Comparison of ENCODE assay signal across 34 cellular contexts in genomic region chr1:227914801-227915563, GRCh38. TPM values are rescaled to one million over a fixed set of nuclear protein-coding genes. Genes with fewer than 3 reads are reported as not detected.
DNase-seq lines count a peak whose midpoint lies in the region; ATAC-seq and TF ChIP-seq lines count a peak whose summit lies in the region.
"Had no signal": no experiment of that assay in that cellular context is flagged by ENCODE, and none has a peak within 500 bp of the region (broad histone marks: within the 10 kb centered on the region; RNA-seq: fewer than 3 reads in every experiment).

No MANE protein-coding gene starts in this region.

- 71% methylated on average over 7 of the region's 7 CpGs for WGBS in right cardiac atrium
- WGBS in endodermal cell (ENCODE audit: insufficient coverage in 1 of 2, insufficient read length in 1 of 2), 2 experiments: 83% methylated on average over 5 to 7 of the region's 7 CpGs

- H3K4me1 ChIP-seq in right cardiac atrium (ENCODE audit: control insufficient read depth, insufficient read depth, low read length) (no peaks in the 10 kb centered on the region), endodermal cell (ENCODE audit: control insufficient read depth, insufficient read depth, low read length) (peaks cover 8% of the 10 kb centered on the region), lower lobe of right lung (no peaks in the 10 kb centered on the region)
- H3K4me1 ChIP-seq: A549, gastrocnemius medialis, left lung, psoas muscle, upper lobe of left lung had no signal

- ATAC-seq in right cardiac atrium (no peak), left ventricle myocardium superior (no peak), lower lobe of right lung (no peak)
- ATAC-seq: gastrocnemius medialis; naive thymus-derived CD4-positive, alpha-beta T cell; T-cell had no signal

- H3K27me3 ChIP-seq in right cardiac atrium (ENCODE audit: control insufficient read depth, insufficient read depth) (no peaks in the 10 kb centered on the region), endodermal cell (ENCODE audit: control insufficient read depth, insufficient read depth, low read length, poor library complexity, severe bottlenecking) (no peaks in the 10 kb centered on the region), lower lobe of right lung (ENCODE audit: low read depth) (no peaks in the 10 kb centered on the region)
- H3K27me3 ChIP-seq: brain microvascular endothelial cell, dorsolateral prefrontal cortex, gastrocnemius medialis, MG63, SJSA1, upper lobe of left lung had no signal

- H3K36me3 ChIP-seq in endodermal cell (ENCODE audit: control insufficient read depth, insufficient read depth, low read length) (no peaks in the 10 kb centered on the region), lower lobe of right lung (no peaks in the 10 kb centered on the region)
- H3K36me3 ChIP-seq: brain microvascular endothelial cell, gastrocnemius medialis, left lung, MG63, SJSA1, upper lobe of left lung had no signal

- H3K27ac ChIP-seq in right cardiac atrium (ENCODE audit: low read length) (no peak overlapping the region), endodermal cell (ENCODE audit: low read depth, low read length) (peak overlapping the region; percentile 84), lower lobe of right lung (no peak overlapping the region)
- H3K27ac ChIP-seq: A549, brain microvascular endothelial cell, gastrocnemius medialis, KMS-11, left lung, psoas muscle, SJSA1, upper lobe of left lung had no signal

- no peaks in the 10 kb centered on the region for H3K9me3 ChIP-seq in right cardiac atrium (ENCODE audit: control insufficient read depth, low read length)
- H3K9me3 ChIP-seq in endodermal cell (ENCODE audit: control insufficient read depth, low read length): no peaks in the 10 kb centered on the region
- H3K9me3 ChIP-seq in lower lobe of right lung: no peaks in the 10 kb centered on the region
- H3K9me3 ChIP-seq: A549, gastrocnemius medialis, left lung, MG63, psoas muscle, SJSA1, upper lobe of left lung had no signal

- H3K4me1 Mint-ChIP-seq in endodermal cell (peaks cover 15% of the 10 kb centered on the region), nephron (peaks cover 63% of the 10 kb centered on the region)
- H3K4me1 Mint-ChIP-seq: activated naive CD4-positive, alpha-beta T cell treated with anti-CD3 and anti-CD28 coated beads, Interleukin-2, amount 50 U/mL, for 24 hours had no signal

- H3K9me3 Mint-ChIP-seq in endodermal cell (no peaks in the 10 kb centered on the region), nephron (no peaks in the 10 kb centered on the region)
- H3K9me3 Mint-ChIP-seq: activated naive CD4-positive, alpha-beta T cell treated with anti-CD3 and anti-CD28 coated beads, Interleukin-2, amount 50 U/mL, for 24 hours; activated T-helper 2 cell treated with anti-CD3 and anti-CD28 coated beads, Interferon-gamma antibody, Interleukin-2, Interleukin-4, amounts not matched to agents 10 μg/mL and 5 μg/mL and 100 μg/mL, durations not matched to agents 14 hours and 24 hours and 36 hours; naive thymus-derived CD4-positive, alpha-beta T cell; T-cell had no signal

- no peak overlapping the region for H3K9ac ChIP-seq in endodermal cell (ENCODE audit: extremely low read depth, low read length, poor library complexity, severe bottlenecking)
- H3K9ac ChIP-seq: KMS-11 had no signal

- H3K36me3 Mint-ChIP-seq in endodermal cell (ENCODE audit: low read depth) (no peaks in the 10 kb centered on the region), nephron (ENCODE audit: low read depth) (no peaks in the 10 kb centered on the region)
- H3K36me3 Mint-ChIP-seq: activated naive CD4-positive, alpha-beta T cell treated with anti-CD3 and anti-CD28 coated beads, Interleukin-2, amount 50 U/mL, for 24 hours; naive thymus-derived CD4-positive, alpha-beta T cell; T-cell had no signal

- TF ChIP-seq CTCF in endodermal cell (conservative IDR thresholded peaks at IDR 0.05) (no peak), nephron (IDR thresholded peaks at IDR 0.05; ENCODE audit: unreplicated experiment in 3 of 3) (no peak), lower lobe of right lung (IDR thresholded peaks at IDR 0.05) (no peak)

- H3K27ac Mint-ChIP-seq in endodermal cell: no peak overlapping the region
- H3K27ac Mint-ChIP-seq in nephron: peak overlapping the region; percentile 40 to 75 (median 40)
- H3K27ac Mint-ChIP-seq: activated naive CD4-positive, alpha-beta T cell treated with anti-CD3 and anti-CD28 coated beads, Interleukin-2, amount 50 U/mL, for 24 hours; activated T-helper 2 cell treated with anti-CD3 and anti-CD28 coated beads, Interferon-gamma antibody, Interleukin-2, Interleukin-4, amounts not matched to agents 10 μg/mL and 5 μg/mL and 100 μg/mL, durations not matched to agents 14 hours and 24 hours and 36 hours; naive thymus-derived CD4-positive, alpha-beta T cell; T-cell had no signal

- no peak overlapping the region for H3K4me3 ChIP-seq in right cardiac atrium (ENCODE audit: low read length)
- no peak overlapping the region for H3K4me3 ChIP-seq in endodermal cell (ENCODE audit: low read length)
- H3K4me3 ChIP-seq in lower lobe of right lung: no peak overlapping the region
- H3K4me3 ChIP-seq: A549, dorsolateral prefrontal cortex, gastrocnemius medialis, left lung, MG63, psoas muscle, SJSA1, upper lobe of left lung had no signal

- H3K4me3 Mint-ChIP-seq in endodermal cell (no peak overlapping the region), nephron (no peak overlapping the region)
- H3K4me3 Mint-ChIP-seq: activated naive CD4-positive, alpha-beta T cell treated with anti-CD3 and anti-CD28 coated beads, Interleukin-2, amount 50 U/mL, for 24 hours; naive thymus-derived CD4-positive, alpha-beta T cell; T-cell had no signal

- no peaks in the 10 kb centered on the region for H3K27me3 Mint-ChIP-seq in endodermal cell (ENCODE audit: insufficient read depth)
- no peaks in the 10 kb centered on the region for H3K27me3 Mint-ChIP-seq in nephron (ENCODE audit: low read depth)
- H3K27me3 Mint-ChIP-seq: activated naive CD4-positive, alpha-beta T cell treated with anti-CD3 and anti-CD28 coated beads, Interleukin-2, amount 50 U/mL, for 24 hours had no signal

- intact Hi-C loops in right cardiac atrium (cut with DNase I) (no loop called here), left ventricle myocardium superior (cut with micrococcal nuclease) (no loop called here), lower lobe of right lung (cut with DNase I) (no loop called here)

- DNase-seq in right cardiac atrium (peak in 2 of 3 donors; percentile 18 to 27), left ventricle myocardium superior (no peak), endodermal cell (no peak), lower lobe of right lung (no peak), kidney glomerular epithelial cell (lab: John Stamatoyannopoulos, UW) (no peak), germinal center (ENCODE audit: low spot score) (no peak), DMS114 treated with DMSO at 0.1 percent for 48 hours (lab: John Stamatoyannopoulos, UW; ENCODE audit: unreplicated experiment) (no peak)
- DNase-seq: activated CD4-positive, alpha-beta T cell treated with anti-CD3 and anti-CD28 coated beads for 48 hours; activated T-cell treated with anti-CD3 and anti-CD28 coated beads for 4 hours; amniotic stem cell; brain microvascular endothelial cell; DND-41; dorsolateral prefrontal cortex; gastrocnemius medialis; GOT3; hippocampal formation; MG63; naive thymus-derived CD4-positive, alpha-beta T cell; NCI-H2029; NCI-H2227 treated with DMSO at 0.1 percent for 48 hours; NCI-H748 treated with DMSO at 0.1 percent for 48 hours; occipital lobe; stimulated activated CD4-positive, alpha-beta T cell treated with anti-CD3 and anti-CD28 coated beads, Interleukin-15, amount 100 ng/mL, for 24 hours; stimulated activated CD4-positive, alpha-beta T cell treated with anti-CD3 and anti-CD28 coated beads, Interleukin-4, amount 100 ng/mL, for 4 hours; T-cell had no signal

RNA-seq across cellular contexts. Expression of gene WNT9A, which starts 32.8 kb away (rescaled TPM):
- total RNA-seq in right cardiac atrium: 1 to 10 TPM in 2 of 4 donors, under 1 TPM in 2; 0.60 to 1.8 (median 1.2) TPM
- polyA plus RNA-seq in right cardiac atrium: 0.63 TPM
- 2.5 TPM for total RNA-seq in left ventricle myocardium superior
- total RNA-seq in endodermal cell: 1 to 10 TPM; 1.2 to 1.7 TPM
- polyA plus RNA-seq in endodermal cell (2013, experiment 1 of 2): 4.7 TPM
- 5.5 TPM for polyA plus RNA-seq in endodermal cell (2013, experiment 2 of 2)
- total RNA-seq in lower lobe of right lung: 7.0 TPM
- polyA plus RNA-seq: naive thymus-derived CD4-positive, alpha-beta T cell had no signal

Comparison
In these comparisons a context has a peak if more than half of its experiments do, and no peak if none do; other contexts are left out.
1. DNase-seq: peak in right cardiac atrium (2 of 3); none in left ventricle myocardium superior (single experiment), endodermal cell (single experiment), lower lobe of right lung (single experiment), kidney glomerular epithelial cell (single experiment), germinal center (single experiment) and DMS114 treated with DMSO at 0.1 percent for 48 hours (single experiment).